In genomic region chr20:34768105-34768504, GRCh38 we compare ENCODE assay signal across 19 cellular contexts. TPM values are rescaled to one million over a fixed set of nuclear protein-coding genes. Genes with fewer than 3 reads are reported as not detected.
DNase-seq lines count a peak whose midpoint lies in the region; ATAC-seq and TF ChIP-seq lines count a peak whose summit lies in the region.
"Had no signal": no experiment of that assay in that cellular context is flagged by ENCODE, and none has a peak within 500 bp of the region (broad histone marks: within the 10 kb centered on the region; RNA-seq: fewer than 3 reads in every experiment).

No MANE protein-coding gene starts in this region.

- H3K9me3 ChIP-seq in trophoblast cell (ENCODE audit: insufficient read depth, low read depth, low read length) (no peaks in the 10 kb centered on the region), MM.1S (replicated peaks; ENCODE audit: insufficient read depth, low read length) (no peaks in the 10 kb centered on the region)
- H3K9me3 ChIP-seq: esophagus muscularis mucosa, mucosa of descending colon had no signal

- no peak overlapping the region for H2AK5ac ChIP-seq in trophoblast cell (ENCODE audit: low read length)

- no peaks in the 10 kb centered on the region for H3K79me1 ChIP-seq in trophoblast cell (ENCODE audit: low read length)

- no peaks in the 10 kb centered on the region for H3K9me2 ChIP-seq in MM.1S (replicated peaks; ENCODE audit: insufficient read depth, low read length)

- H3K27ac ChIP-seq in trophoblast cell (ENCODE audit: low read depth, low read length) (no peak overlapping the region), MM.1S (ENCODE audit: low read length) (no peak overlapping the region)
- H3K27ac ChIP-seq: esophagus muscularis mucosa, hepatocyte had no signal

- no peaks in the 10 kb centered on the region for H3K79me2 ChIP-seq in trophoblast cell (ENCODE audit: control insufficient read depth, insufficient read depth, low read length, poor library complexity)
- H3K79me2 ChIP-seq in MM.1S (ENCODE audit: low read length) = 0 out of 2 replicates have a peak, but pooled peaks cover 7% of the 10 kb centered on the region

- H2BK5ac ChIP-seq in trophoblast cell (ENCODE audit: low read depth, low read length, poor library complexity) = no peak overlapping the region

- no peak overlapping the region for H3K18ac ChIP-seq in trophoblast cell (ENCODE audit: low read length)

- DNase-seq in EH (ENCODE audit: low read depth) (peak; percentile 93), LHCN-M2 (ENCODE audit: low read depth) (peak; percentile 69), choroid plexus epithelial cell (ENCODE audit: low read depth) (peak; percentile 81), trophoblast cell (peak; percentile 42 to 60), sciatic nerve (ENCODE audit: low spot score) (no peak), NCI-H2196 (lab: John Stamatoyannopoulos, UW; ENCODE audit: unreplicated experiment) (no peak), MM.1S (no peak)
- DNase-seq: activated naive CD4-positive, alpha-beta T cell; DMS79; Kasumi-1; left colon; mucosa of descending colon; NCI-H1694; NCI-H446 treated with DMSO at 0.1 percent for 48 hours; right cardiac atrium; SIG-M5; stimulated activated CD4-positive, alpha-beta T cell treated with anti-CD3 and anti-CD28 coated beads, Interleukin-4, amount 100 ng/mL, for 1 hour had no signal

- H3K4me1 ChIP-seq in trophoblast cell (ENCODE audit: control insufficient read depth in 1 of 2, insufficient read depth in 2 of 2, low read length in 2 of 2) (no peaks in the 10 kb centered on the region), MM.1S (ENCODE audit: low read length) (peaks cover 21% of the 10 kb centered on the region)

- H3F3A ChIP-seq in MM.1S (ENCODE audit: insufficient read depth, low read length) = peaks cover 20% of the 10 kb centered on the region

- H2AFZ ChIP-seq in trophoblast cell (ENCODE audit: insufficient read depth, low read length, poor library complexity) = no peak overlapping the region
- H2AFZ ChIP-seq in MM.1S (ENCODE audit: low read length) = no peak overlapping the region
- H2AFZ ChIP-seq: hepatocyte had no signal

- H3K4ac ChIP-seq in trophoblast cell (ENCODE audit: low read depth, low read length) = no peak overlapping the region

- no peaks in the 10 kb centered on the region for H4K20me1 ChIP-seq in MM.1S (ENCODE audit: insufficient read depth, low read length)

- no CpG with 5 or more reads among the region's 3 CpGs for WGBS in trophoblast cell (ENCODE audit: extremely low coverage, insufficient coverage, insufficient read length)

- H4K91ac ChIP-seq in trophoblast cell (ENCODE audit: low read depth, low read length) = no peak overlapping the region

- H3K4me2 ChIP-seq in trophoblast cell (ENCODE audit: low read length) = no peak overlapping the region
- H3K4me2 ChIP-seq in MM.1S (ENCODE audit: low read depth, low read length) = no peak overlapping the region
- H3K4me2 ChIP-seq: hepatocyte had no signal

- H3K27me3 ChIP-seq in trophoblast cell (ENCODE audit: insufficient read depth, low read length) = no peaks in the 10 kb centered on the region
- H3K27me3 ChIP-seq in MM.1S (replicated peaks; ENCODE audit: insufficient read depth, low read length) = no peaks in the 10 kb centered on the region
- H3K27me3 ChIP-seq: esophagus muscularis mucosa, hepatocyte had no signal

- H4K12ac ChIP-seq in trophoblast cell (ENCODE audit: low read depth, low read length) = no peak overlapping the region

- no peak overlapping the region for H3K23ac ChIP-seq in trophoblast cell (ENCODE audit: low read length)

- no peak overlapping the region for H3K4me3 ChIP-seq in choroid plexus epithelial cell (ENCODE audit: low read depth, low read length)
- H3K4me3 ChIP-seq in trophoblast cell (ENCODE audit: low read depth, low read length) = no peak overlapping the region
- no peak overlapping the region for H3K4me3 ChIP-seq in MM.1S (ENCODE audit: low read length)
- H3K4me3 ChIP-seq: esophagus muscularis mucosa, hepatocyte, mucosa of descending colon had no signal

- H2BK120ac ChIP-seq in trophoblast cell (ENCODE audit: insufficient read depth, low read length, poor library complexity) = no peak overlapping the region

- intact Hi-C loops in sciatic nerve (cut with DNase I) = no loop called here

- no peak for ATAC-seq in sciatic nerve
- ATAC-seq: left colon, mucosa of descending colon, right cardiac atrium had no signal

- no peak overlapping the region for H2BK12ac ChIP-seq in trophoblast cell (ENCODE audit: low read length)

- H3K14ac ChIP-seq in trophoblast cell (ENCODE audit: low read length) = no peak overlapping the region

- no peak overlapping the region for H4K8ac ChIP-seq in trophoblast cell (ENCODE audit: low read depth, low read length)

- TF ChIP-seq CTCF in choroid plexus epithelial cell (conservative IDR thresholded peaks at IDR 0.05; ENCODE audit: low read depth, low read length) = no peak
- TF ChIP-seq CTCF in MM.1S (IDR thresholded peaks at IDR 0.05; ENCODE audit: low read length) = no peak

- H3K36me3 ChIP-seq in trophoblast cell (ENCODE audit: control insufficient read depth in 1 of 2, insufficient read depth in 2 of 2, low read length in 2 of 2) (peaks cover 26 to 29% of the 10 kb centered on the region in 2 experiments), MM.1S (replicated peaks; ENCODE audit: insufficient read depth, low read length) (peaks cover 5% of the 10 kb centered on the region; the same call in 1 of the 2 replicates)

- H3K9ac ChIP-seq in trophoblast cell (ENCODE audit: low read length) = no peak overlapping the region
- H3K9ac ChIP-seq in MM.1S (ENCODE audit: low read length) = no peak overlapping the region

RNA-seq across cellular contexts. Expression of gene NCOA6, which starts 57.3 kb away (rescaled TPM):
- 5.5 and 10.1 TPM in 2 replicates for total RNA-seq in LHCN-M2 (2014; rRNA removed)
- 10.4 TPM for polyA plus RNA-seq in LHCN-M2 (2012)
- polyA plus RNA-seq in trophoblast cell (2013) = 33.7 and 35.6 TPM in 2 replicates
- total RNA-seq in sciatic nerve = 30.2 TPM

Comparison
In these comparisons a context has a peak if more than half of its experiments do, and no peak if none do; other contexts are left out.
1. DNase-seq: peak in EH (single experiment), LHCN-M2 (single experiment), choroid plexus epithelial cell (single experiment) and trophoblast cell (2 of 2); none in sciatic nerve (single experiment), NCI-H2196 (single experiment) and MM.1S (single experiment).